In the genomic region with DNA sequence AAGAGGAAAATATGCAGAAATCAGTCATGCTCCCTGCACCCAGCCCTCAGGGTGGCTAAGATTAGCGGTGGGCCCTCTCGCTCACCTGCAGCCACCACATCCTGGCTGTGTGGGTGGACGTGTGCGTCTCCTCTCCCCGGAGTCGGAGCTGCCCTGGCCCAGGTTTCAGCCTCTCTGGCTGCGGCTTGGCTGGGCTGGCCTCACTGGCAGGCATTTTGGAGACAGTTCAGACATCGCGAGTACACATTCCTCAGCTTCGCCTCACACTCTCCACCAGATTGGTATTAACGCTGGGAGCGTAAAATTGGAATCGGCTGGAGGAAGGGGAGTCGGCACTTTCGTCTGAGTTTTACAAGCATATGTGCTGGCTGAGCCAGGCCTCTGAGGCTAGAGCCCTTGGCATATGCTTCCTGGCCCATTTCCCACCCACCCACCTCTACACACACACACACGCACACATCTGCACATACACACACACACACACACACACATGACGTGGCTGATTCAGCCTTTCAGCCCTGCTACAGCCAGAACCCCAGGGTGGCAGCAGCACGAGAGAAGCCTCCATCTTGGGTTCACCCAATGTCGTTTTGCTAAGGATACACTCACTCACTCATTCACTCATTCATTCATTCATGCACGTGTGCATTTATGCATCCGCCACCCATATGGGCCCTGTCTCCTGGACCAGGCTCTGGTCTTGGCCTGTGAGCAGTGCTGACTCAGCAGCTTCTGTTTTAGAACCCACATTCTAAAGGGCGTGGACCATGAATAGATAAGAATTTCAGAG, we compare ENCODE assay signal across 1 cellular context.
TF ChIP-seq lines count a peak whose summit lies in the region.

No MANE protein-coding gene starts in this region.

TF ChIP-seq in K562, 482 proteins besides CTCF, POLR2A, EP300 and RAD21 (continued from another document and continues in another):
- TF ChIP-seq, protein P1, sequence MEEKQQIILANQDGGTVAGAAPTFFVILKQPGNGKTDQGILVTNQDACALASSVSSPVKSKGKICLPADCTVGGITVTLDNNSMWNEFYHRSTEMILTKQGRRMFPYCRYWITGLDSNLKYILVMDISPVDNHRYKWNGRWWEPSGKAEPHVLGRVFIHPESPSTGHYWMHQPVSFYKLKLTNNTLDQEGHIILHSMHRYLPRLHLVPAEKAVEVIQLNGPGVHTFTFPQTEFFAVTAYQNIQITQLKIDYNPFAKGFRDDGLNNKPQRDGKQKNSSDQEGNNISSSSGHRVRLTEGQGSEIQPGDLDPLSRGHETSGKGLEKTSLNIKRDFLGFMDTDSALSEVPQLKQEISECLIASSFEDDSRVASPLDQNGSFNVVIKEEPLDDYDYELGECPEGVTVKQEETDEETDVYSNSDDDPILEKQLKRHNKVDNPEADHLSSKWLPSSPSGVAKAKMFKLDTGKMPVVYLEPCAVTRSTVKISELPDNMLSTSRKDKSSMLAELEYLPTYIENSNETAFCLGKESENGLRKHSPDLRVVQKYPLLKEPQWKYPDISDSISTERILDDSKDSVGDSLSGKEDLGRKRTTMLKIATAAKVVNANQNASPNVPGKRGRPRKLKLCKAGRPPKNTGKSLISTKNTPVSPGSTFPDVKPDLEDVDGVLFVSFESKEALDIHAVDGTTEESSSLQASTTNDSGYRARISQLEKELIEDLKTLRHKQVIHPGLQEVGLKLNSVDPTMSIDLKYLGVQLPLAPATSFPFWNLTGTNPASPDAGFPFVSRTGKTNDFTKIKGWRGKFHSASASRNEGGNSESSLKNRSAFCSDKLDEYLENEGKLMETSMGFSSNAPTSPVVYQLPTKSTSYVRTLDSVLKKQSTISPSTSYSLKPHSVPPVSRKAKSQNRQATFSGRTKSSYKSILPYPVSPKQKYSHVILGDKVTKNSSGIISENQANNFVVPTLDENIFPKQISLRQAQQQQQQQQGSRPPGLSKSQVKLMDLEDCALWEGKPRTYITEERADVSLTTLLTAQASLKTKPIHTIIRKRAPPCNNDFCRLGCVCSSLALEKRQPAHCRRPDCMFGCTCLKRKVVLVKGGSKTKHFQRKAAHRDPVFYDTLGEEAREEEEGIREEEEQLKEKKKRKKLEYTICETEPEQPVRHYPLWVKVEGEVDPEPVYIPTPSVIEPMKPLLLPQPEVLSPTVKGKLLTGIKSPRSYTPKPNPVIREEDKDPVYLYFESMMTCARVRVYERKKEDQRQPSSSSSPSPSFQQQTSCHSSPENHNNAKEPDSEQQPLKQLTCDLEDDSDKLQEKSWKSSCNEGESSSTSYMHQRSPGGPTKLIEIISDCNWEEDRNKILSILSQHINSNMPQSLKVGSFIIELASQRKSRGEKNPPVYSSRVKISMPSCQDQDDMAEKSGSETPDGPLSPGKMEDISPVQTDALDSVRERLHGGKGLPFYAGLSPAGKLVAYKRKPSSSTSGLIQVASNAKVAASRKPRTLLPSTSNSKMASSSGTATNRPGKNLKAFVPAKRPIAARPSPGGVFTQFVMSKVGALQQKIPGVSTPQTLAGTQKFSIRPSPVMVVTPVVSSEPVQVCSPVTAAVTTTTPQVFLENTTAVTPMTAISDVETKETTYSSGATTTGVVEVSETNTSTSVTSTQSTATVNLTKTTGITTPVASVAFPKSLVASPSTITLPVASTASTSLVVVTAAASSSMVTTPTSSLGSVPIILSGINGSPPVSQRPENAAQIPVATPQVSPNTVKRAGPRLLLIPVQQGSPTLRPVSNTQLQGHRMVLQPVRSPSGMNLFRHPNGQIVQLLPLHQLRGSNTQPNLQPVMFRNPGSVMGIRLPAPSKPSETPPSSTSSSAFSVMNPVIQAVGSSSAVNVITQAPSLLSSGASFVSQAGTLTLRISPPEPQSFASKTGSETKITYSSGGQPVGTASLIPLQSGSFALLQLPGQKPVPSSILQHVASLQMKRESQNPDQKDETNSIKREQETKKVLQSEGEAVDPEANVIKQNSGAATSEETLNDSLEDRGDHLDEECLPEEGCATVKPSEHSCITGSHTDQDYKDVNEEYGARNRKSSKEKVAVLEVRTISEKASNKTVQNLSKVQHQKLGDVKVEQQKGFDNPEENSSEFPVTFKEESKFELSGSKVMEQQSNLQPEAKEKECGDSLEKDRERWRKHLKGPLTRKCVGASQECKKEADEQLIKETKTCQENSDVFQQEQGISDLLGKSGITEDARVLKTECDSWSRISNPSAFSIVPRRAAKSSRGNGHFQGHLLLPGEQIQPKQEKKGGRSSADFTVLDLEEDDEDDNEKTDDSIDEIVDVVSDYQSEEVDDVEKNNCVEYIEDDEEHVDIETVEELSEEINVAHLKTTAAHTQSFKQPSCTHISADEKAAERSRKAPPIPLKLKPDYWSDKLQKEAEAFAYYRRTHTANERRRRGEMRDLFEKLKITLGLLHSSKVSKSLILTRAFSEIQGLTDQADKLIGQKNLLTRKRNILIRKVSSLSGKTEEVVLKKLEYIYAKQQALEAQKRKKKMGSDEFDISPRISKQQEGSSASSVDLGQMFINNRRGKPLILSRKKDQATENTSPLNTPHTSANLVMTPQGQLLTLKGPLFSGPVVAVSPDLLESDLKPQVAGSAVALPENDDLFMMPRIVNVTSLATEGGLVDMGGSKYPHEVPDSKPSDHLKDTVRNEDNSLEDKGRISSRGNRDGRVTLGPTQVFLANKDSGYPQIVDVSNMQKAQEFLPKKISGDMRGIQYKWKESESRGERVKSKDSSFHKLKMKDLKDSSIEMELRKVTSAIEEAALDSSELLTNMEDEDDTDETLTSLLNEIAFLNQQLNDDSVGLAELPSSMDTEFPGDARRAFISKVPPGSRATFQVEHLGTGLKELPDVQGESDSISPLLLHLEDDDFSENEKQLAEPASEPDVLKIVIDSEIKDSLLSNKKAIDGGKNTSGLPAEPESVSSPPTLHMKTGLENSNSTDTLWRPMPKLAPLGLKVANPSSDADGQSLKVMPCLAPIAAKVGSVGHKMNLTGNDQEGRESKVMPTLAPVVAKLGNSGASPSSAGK (IDR thresholded peaks at IDR 0.05) = peak; percentile 18; the same call in 1 of the 2 replicates
- TF ChIP-seq BCLAF1 (IDR thresholded peaks at IDR 0.05; ENCODE audit: borderline replicate concordance in 1 of 2, control insufficient read depth in 1 of 2, low read depth in 2 of 2, low read length in 1 of 2) (no peak), SMARCA4 (IDR thresholded peaks at IDR 0.05) (peak; percentile 14; the same call in 1 of the 2 replicates), ZBTB26 (CRISPR knock-in tag; IDR thresholded peaks at IDR 0.05) (no peak), GATAD2A (IDR thresholded peaks at IDR 0.05) (0 out of 2 replicates have a peak, but pooled peaks have one; percentile 24), MAFK (IDR thresholded peaks at IDR 0.05; ENCODE audit: low read length) (peak; percentile 99), SMAD1 (IDR thresholded peaks at IDR 0.05; ENCODE audit: low read depth, low read length, partially characterized antibody) (no peak), BRD4 (IDR thresholded peaks at IDR 0.05) (no peak), JUND (IDR thresholded peaks at IDR 0.05; ENCODE audit: borderline replicate concordance, low read depth, low read length) (peak; percentile 16; the same call in 1 of the 2 replicates), JUND (tag; IDR thresholded peaks at IDR 0.05; ENCODE audit: borderline replicate concordance, low read depth, low read length) (0 out of 3 replicates have a peak, but pooled peaks have one; percentile 35), YY1 (IDR thresholded peaks at IDR 0.05; ENCODE audit: borderline replicate concordance in 1 of 3, control insufficient read depth in 1 of 3, extremely low read depth in 1 of 3, insufficient read depth in 3 of 3, insufficient read length in 1 of 3, insufficient replicate concordance in 2 of 3, low read depth in 1 of 3, low read length in 2 of 3) (peak in 1 of 3 experiments; percentile 6), BHLHE40 (IDR thresholded peaks at IDR 0.05; ENCODE audit: low read length) (peak; percentile 45; the same call in 1 of the 2 replicates), NRF1 (conservative IDR thresholded peaks at IDR 0.05 in 1 of 2, IDR thresholded peaks at IDR 0.05 in 1 of 2) (no peak), CTBP1 (IDR thresholded peaks at IDR 0.05; ENCODE audit: borderline replicate concordance) (peak; percentile 30; the same call in 1 of the 2 replicates), TEAD1 (CRISPR knock-in tag; IDR thresholded peaks at IDR 0.05) (0 out of 4 replicates have a peak, but pooled peaks of 1 of the 2 experiments have one; percentile 32), MAFG (tag; conservative IDR thresholded peaks at IDR 0.05) (peak; percentile 99), GABPA (tag; conservative IDR thresholded peaks at IDR 0.05; ENCODE audit: low read depth) (no peak)
- TF ChIP-seq, protein P2, sequence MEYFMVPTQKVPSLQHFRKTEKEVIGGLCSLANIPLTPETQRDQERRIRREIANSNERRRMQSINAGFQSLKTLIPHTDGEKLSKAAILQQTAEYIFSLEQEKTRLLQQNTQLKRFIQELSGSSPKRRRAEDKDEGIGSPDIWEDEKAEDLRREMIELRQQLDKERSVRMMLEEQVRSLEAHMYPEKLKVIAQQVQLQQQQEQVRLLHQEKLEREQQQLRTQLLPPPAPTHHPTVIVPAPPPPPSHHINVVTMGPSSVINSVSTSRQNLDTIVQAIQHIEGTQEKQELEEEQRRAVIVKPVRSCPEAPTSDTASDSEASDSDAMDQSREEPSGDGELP (CRISPR knock-in tag; IDR thresholded peaks at IDR 0.05; ENCODE audit: borderline replicate concordance) = 0 out of 2 replicates have a peak, but pooled peaks have one; percentile 27
- TF ChIP-seq, protein P3, sequence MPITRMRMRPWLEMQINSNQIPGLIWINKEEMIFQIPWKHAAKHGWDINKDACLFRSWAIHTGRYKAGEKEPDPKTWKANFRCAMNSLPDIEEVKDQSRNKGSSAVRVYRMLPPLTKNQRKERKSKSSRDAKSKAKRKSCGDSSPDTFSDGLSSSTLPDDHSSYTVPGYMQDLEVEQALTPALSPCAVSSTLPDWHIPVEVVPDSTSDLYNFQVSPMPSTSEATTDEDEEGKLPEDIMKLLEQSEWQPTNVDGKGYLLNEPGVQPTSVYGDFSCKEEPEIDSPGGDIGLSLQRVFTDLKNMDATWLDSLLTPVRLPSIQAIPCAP (CRISPR knock-in tag; IDR thresholded peaks at IDR 0.05; ENCODE audit: borderline replicate concordance) = no peak
